In genomic region chr1:117523111-117523510, GRCh38 we compare ENCODE assay signal across 25 cellular contexts.
"Had no signal": no experiment of that assay in that cellular context is flagged by ENCODE, and none has a peak within 500 bp of the region (broad histone marks: within the 10 kb centered on the region; RNA-seq: fewer than 3 reads in every experiment).

No MANE protein-coding gene starts in this region.

- DNase-seq: activated CD4-positive, alpha-beta memory T cell treated with anti-CD3 and anti-CD28 coated beads, Interleukin-2, amount 10 ng/mL, durations not matched to agents 7 days and 5 days; activated CD4-positive, alpha-beta T cell treated with anti-CD3 and anti-CD28 coated beads for 1 hour; activated CD4-positive, alpha-beta T cell treated with anti-CD3 and anti-CD28 coated beads for 4 hours; activated CD4-positive, alpha-beta T cell treated with anti-CD3 and anti-CD28 coated beads, Interleukin-2, amount 10 ng/mL, durations not matched to agents 7 days and 5 days; activated CD4-positive, alpha-beta T cell treated with anti-CD3 and anti-CD28 coated beads, Interleukin-2, amount 50 U/mL, for 4 hours; activated CD8-positive, alpha-beta memory T cell treated with anti-CD3 and anti-CD28 coated beads, Interleukin-2, amount 50 U/mL, for 48 hours; activated gamma-delta T cell; activated naive CD4-positive, alpha-beta T cell; activated naive CD4-positive, alpha-beta T cell treated with anti-CD3 and anti-CD28 coated beads, Interleukin-2, amount 10 ng/mL, durations not matched to agents 7 days and 5 days; activated naive CD8-positive, alpha-beta T cell treated with anti-CD3 and anti-CD28 coated beads, Interleukin-2, amount 10 ng/mL, durations not matched to agents 7 days and 5 days; activated T-cell treated with anti-CD3 and anti-CD28 coated beads for 4 hours; activated T-cell treated with anti-CD3 and anti-CD28 coated beads, Interleukin-2, amount 50 U/mL, for 24 hours; activated T-cell treated with anti-CD3 and anti-CD28 coated beads, Interleukin-2, amount 50 U/mL, for 72 hours; cortex of kidney; dermis blood vessel endothelial cell; effector CD4-positive, alpha-beta T cell; effector memory CD8-positive, alpha-beta T cell; foreskin fibroblast; gastrocnemius medialis; glutamatergic neuron; heart left ventricle; T-helper 2 cell had no signal

- H3K27ac ChIP-seq: ascending aorta, gastrocnemius medialis, heart left ventricle had no signal

- H3K4me1 ChIP-seq: gastrocnemius medialis, heart left ventricle had no signal

- H3K36me3 ChIP-seq: ascending aorta had no signal

- H3K27me3 ChIP-seq: ascending aorta, gastrocnemius medialis, heart left ventricle had no signal

- H3K4me3 ChIP-seq: ascending aorta, gastrocnemius medialis, heart left ventricle had no signal

- H3K9me3 ChIP-seq: ascending aorta, gastrocnemius medialis, heart left ventricle had no signal

- ATAC-seq: activated naive CD4-positive, alpha-beta T cell treated with anti-CD3 and anti-CD28 coated beads, Interleukin-2, amount 50 U/mL, for 72 hours; activated T-cell treated with anti-CD3 and anti-CD28 coated beads, Interleukin-2, amount 50 U/mL, for 72 hours; effector memory CD8-positive, alpha-beta T cell; esophagus mucosa; gastrocnemius medialis; heart left ventricle had no signal
